3 cellular contexts compared by ENCODE assay signal in genomic region chr1:90730247-90731022, GRCh38.
TF ChIP-seq lines count a peak whose summit lies in the region.

No MANE protein-coding gene starts in this region.

TF ChIP-seq in SK-N-SH, 30 proteins besides CTCF, POLR2A, EP300 and RAD21:
- peak; percentile 50; the same call in 1 of the 2 replicates for TF ChIP-seq EZH2phosphoT487 (IDR thresholded peaks at IDR 0.05; ENCODE audit: borderline replicate concordance, low read depth)
- TF ChIP-seq, protein P1, sequence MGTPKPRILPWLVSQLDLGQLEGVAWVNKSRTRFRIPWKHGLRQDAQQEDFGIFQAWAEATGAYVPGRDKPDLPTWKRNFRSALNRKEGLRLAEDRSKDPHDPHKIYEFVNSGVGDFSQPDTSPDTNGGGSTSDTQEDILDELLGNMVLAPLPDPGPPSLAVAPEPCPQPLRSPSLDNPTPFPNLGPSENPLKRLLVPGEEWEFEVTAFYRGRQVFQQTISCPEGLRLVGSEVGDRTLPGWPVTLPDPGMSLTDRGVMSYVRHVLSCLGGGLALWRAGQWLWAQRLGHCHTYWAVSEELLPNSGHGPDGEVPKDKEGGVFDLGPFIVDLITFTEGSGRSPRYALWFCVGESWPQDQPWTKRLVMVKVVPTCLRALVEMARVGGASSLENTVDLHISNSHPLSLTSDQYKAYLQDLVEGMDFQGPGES (IDR thresholded peaks at IDR 0.05; ENCODE audit: low read depth, low read length): no peak

TF ChIP-seq in endothelial cell of umbilical vein, 7 proteins besides CTCF, POLR2A, EP300 and RAD21:
- TF ChIP-seq GATA2 (IDR thresholded peaks at IDR 0.05; ENCODE audit: insufficient read depth, insufficient read length, low read depth, low read length): no peak
- peak; percentile 68 for TF ChIP-seq EZH2 (IDR thresholded peaks at IDR 0.05; ENCODE audit: borderline replicate concordance, low read depth, low read length, severe bottlenecking)
- peak; percentile 25 for TF ChIP-seq FOS (IDR thresholded peaks at IDR 0.05; ENCODE audit: borderline replicate concordance, insufficient read depth, low read length)

TF ChIP-seq in HepG2, 621 proteins besides CTCF, POLR2A, EP300 and RAD21:
- TF ChIP-seq ZNF75D (CRISPR knock-in tag; IDR thresholded peaks at IDR 0.05; ENCODE audit: borderline replicate concordance): no peak
- no peak for TF ChIP-seq ZNF543 (CRISPR knock-in tag; IDR thresholded peaks at IDR 0.05)
- no peak for TF ChIP-seq TMF1 (CRISPR knock-in tag; IDR thresholded peaks at IDR 0.05; ENCODE audit: low read depth)
- no peak for TF ChIP-seq ZSCAN20 (CRISPR knock-in tag; IDR thresholded peaks at IDR 0.05; ENCODE audit: borderline replicate concordance)
- TF ChIP-seq EZH2 (conservative IDR thresholded peaks at IDR 0.05; ENCODE audit: low read depth, low read length): no peak
- TF ChIP-seq HNRNPH1 (optimal IDR thresholded peaks at IDR 0.05; ENCODE audit: low read depth, low read length): no peak
- no peak for TF ChIP-seq ONECUT2 (CRISPR knock-in tag; IDR thresholded peaks at IDR 0.05)
- TF ChIP-seq CBX5 (CRISPR knock-in tag; IDR thresholded peaks at IDR 0.05; ENCODE audit: borderline replicate concordance): no peak
- TF ChIP-seq, protein P2, sequence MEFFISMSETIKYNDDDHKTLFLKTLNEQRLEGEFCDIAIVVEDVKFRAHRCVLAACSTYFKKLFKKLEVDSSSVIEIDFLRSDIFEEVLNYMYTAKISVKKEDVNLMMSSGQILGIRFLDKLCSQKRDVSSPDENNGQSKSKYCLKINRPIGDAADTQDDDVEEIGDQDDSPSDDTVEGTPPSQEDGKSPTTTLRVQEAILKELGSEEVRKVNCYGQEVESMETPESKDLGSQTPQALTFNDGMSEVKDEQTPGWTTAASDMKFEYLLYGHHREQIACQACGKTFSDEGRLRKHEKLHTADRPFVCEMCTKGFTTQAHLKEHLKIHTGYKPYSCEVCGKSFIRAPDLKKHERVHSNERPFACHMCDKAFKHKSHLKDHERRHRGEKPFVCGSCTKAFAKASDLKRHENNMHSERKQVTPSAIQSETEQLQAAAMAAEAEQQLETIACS (CRISPR knock-in tag; IDR thresholded peaks at IDR 0.05): no peak
- no peak for TF ChIP-seq MBNL3 (CRISPR knock-in tag; conservative IDR thresholded peaks at IDR 0.05)
TF ChIP-seq in HepG2: peak in this region for 0.
